In the genomic region with DNA sequence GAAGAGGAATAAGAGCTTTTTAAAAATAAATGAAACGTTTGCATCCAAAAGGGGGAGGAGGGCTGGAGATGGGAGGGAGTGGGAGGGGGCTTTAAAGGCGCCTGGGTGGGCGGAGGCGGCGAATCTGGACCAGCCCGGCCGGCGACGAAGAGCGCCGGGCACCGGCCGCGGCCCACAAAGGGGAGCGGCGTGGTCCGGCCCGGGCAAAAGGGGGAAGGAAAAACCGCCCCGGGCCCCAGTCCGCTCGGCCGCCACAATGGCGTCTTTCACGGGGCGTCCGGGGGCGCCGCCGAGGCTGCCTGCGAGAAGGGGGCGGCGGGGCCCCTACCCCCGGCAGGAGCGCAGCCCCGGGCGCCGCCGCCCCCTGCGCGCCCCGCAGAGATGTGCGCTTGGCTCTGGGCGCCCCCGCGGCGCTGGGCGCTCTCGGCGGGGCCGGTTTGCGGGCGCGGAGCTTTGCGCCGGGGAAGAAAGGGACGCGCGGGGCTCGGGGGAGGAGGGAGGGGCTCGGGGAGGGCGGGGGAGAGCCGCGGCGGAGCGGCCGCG, we compare ENCODE assay signal across 9 cellular contexts.
A peak's percentile ranks its signal among the peaks of the same experiment; 100 is the strongest.
DNase-seq lines count a peak whose midpoint lies in the region; TF ChIP-seq lines count a peak whose summit lies in the region.
"Had no signal": no experiment of that assay in that cellular context is flagged by ENCODE, and none has a peak within 500 bp of the region (broad histone marks: within the 10 kb centered on the region; RNA-seq: fewer than 3 reads in every experiment).

No MANE protein-coding gene starts in this region.

- H3K9ac ChIP-seq in OCI-LY1 (ENCODE audit: low read length) (no peak overlapping the region), rectal smooth muscle tissue (ENCODE audit: low read length) (no peak overlapping the region)

- H3K27me3 Mint-ChIP-seq in activated CD4-positive, alpha-beta T cell treated with anti-CD3 and anti-CD28 coated beads, Interleukin-2, amount 10 ng/mL, durations not matched to agents 24 days and 14 days: peaks cover 77% of the 10 kb centered on the region

- no peak overlapping the region for H3K4me3 ChIP-seq in OCI-LY1 (ENCODE audit: low read depth, low read length, poor library complexity, severe bottlenecking)
- peak overlapping the region; percentile 73 to 86 for H3K4me3 ChIP-seq in foreskin fibroblast (ENCODE audit: low read depth in 1 of 2, low read length in 2 of 2)
- peak overlapping the region; percentile 51 for H3K4me3 ChIP-seq in rectal smooth muscle tissue (ENCODE audit: low read length)

- no peaks in the 10 kb centered on the region for H3K9me3 ChIP-seq in OCI-LY1 (ENCODE audit: low read length)

- H3K27ac ChIP-seq in OCI-LY1 (ENCODE audit: low read depth, low read length, poor library complexity, severe bottlenecking) (no peak overlapping the region), rectal smooth muscle tissue (ENCODE audit: low read depth, low read length) (peak overlapping the region; percentile 47)

- H3K27me3 ChIP-seq in OCI-LY1 (ENCODE audit: insufficient read depth, low read length): no peaks in the 10 kb centered on the region
- no peaks in the 10 kb centered on the region for H3K27me3 ChIP-seq in rectal smooth muscle tissue (ENCODE audit: control insufficient read depth, insufficient read depth, low read length)

- no peaks in the 10 kb centered on the region for H3K9me3 Mint-ChIP-seq in activated CD4-positive, alpha-beta T cell treated with anti-CD3 and anti-CD28 coated beads, Interleukin-2, amount 10 ng/mL, durations not matched to agents 24 days and 14 days

- H3K4me3 Mint-ChIP-seq in activated CD4-positive, alpha-beta T cell treated with anti-CD3 and anti-CD28 coated beads, Interleukin-2, amount 10 ng/mL, durations not matched to agents 24 days and 14 days: peak overlapping the region; percentile 47

- H3K9me2 ChIP-seq in OCI-LY1 (ENCODE audit: low read depth, low read length): no peaks in the 10 kb centered on the region

- H3K27ac Mint-ChIP-seq in activated CD4-positive, alpha-beta T cell treated with anti-CD3 and anti-CD28 coated beads, Interleukin-2, amount 10 ng/mL, durations not matched to agents 24 days and 14 days: no peak overlapping the region
- H3K27ac Mint-ChIP-seq: CD4-positive, CD25-positive, alpha-beta regulatory T cell had no signal

- DNase-seq in activated CD4-positive, alpha-beta T cell treated with anti-CD3 and anti-CD28 coated beads, Interleukin-2, amount 10 ng/mL, durations not matched to agents 24 days and 14 days: no peak
- no peak for DNase-seq in activated CD4-positive, alpha-beta T cell treated with anti-CD3 and anti-CD28 coated beads, Interleukin-2, amount 50 U/mL, for 48 hours
- no peak for DNase-seq in foreskin fibroblast
- DNase-seq in OCI-M1 (lab: John Stamatoyannopoulos, UW): no peak
- no peak for DNase-seq in activated naive CD4-positive, alpha-beta T cell treated with anti-CD3 and anti-CD28 coated beads, Interleukin-2, amount 50 U/mL, for 16 hours
- DNase-seq in HuH-7 (ENCODE audit: low spot score): no peak
- DNase-seq: CD4-positive, CD25-positive, alpha-beta regulatory T cell had no signal

- TF ChIP-seq CTCF in OCI-LY1 (IDR thresholded peaks at IDR 0.05; ENCODE audit: low read length) (no peak), foreskin fibroblast (IDR thresholded peaks at IDR 0.05; ENCODE audit: low read depth, low read length) (no peak)

- intact Hi-C loops in activated CD4-positive, alpha-beta T cell treated with anti-CD3 and anti-CD28 coated beads, Interleukin-2, amount 10 ng/mL, durations not matched to agents 24 days and 14 days (cut with micrococcal nuclease): loop anchor here (5.0 kb wide), 2 partner anchors 104 to 1309 kb away; no protein-coding TSS in a partner anchor

- H3F3A ChIP-seq in OCI-LY1 (ENCODE audit: insufficient read depth, low read length): no peaks in the 10 kb centered on the region

- H4K20me1 ChIP-seq in OCI-LY1 (ENCODE audit: insufficient read depth, low read length): no peaks in the 10 kb centered on the region

- H3K36me3 Mint-ChIP-seq in activated CD4-positive, alpha-beta T cell treated with anti-CD3 and anti-CD28 coated beads, Interleukin-2, amount 10 ng/mL, durations not matched to agents 24 days and 14 days (ENCODE audit: low read depth): peaks cover 3% of the 10 kb centered on the region
- H3K36me3 Mint-ChIP-seq: CD4-positive, CD25-positive, alpha-beta regulatory T cell had no signal

- 0 out of 2 replicates have a peak overlapping the region, but pooled peaks have one; percentile 19 for H3K4me2 ChIP-seq in OCI-LY1 (ENCODE audit: low read length)

- H3K36me3 ChIP-seq in OCI-LY1 (ENCODE audit: insufficient read depth, low read length): no peaks in the 10 kb centered on the region
- no peaks in the 10 kb centered on the region for H3K36me3 ChIP-seq in rectal smooth muscle tissue (ENCODE audit: control insufficient read depth, insufficient read depth, low read length)

- no peak overlapping the region for H2AFZ ChIP-seq in OCI-LY1 (ENCODE audit: low read length)

- H3K79me2 ChIP-seq in OCI-LY1 (ENCODE audit: insufficient read depth, low read length): no peaks in the 10 kb centered on the region

- H3K4me1 Mint-ChIP-seq in activated CD4-positive, alpha-beta T cell treated with anti-CD3 and anti-CD28 coated beads, Interleukin-2, amount 10 ng/mL, durations not matched to agents 24 days and 14 days: peaks cover 13% of the 10 kb centered on the region

- H3K4me1 ChIP-seq in OCI-LY1 (ENCODE audit: insufficient read depth, low read length, severe bottlenecking) (no peaks in the 10 kb centered on the region), rectal smooth muscle tissue (ENCODE audit: control insufficient read depth, insufficient read depth, low read length) (peaks cover 7% of the 10 kb centered on the region)
